Comparison of ENCODE assay signal across 10 cellular contexts in the genomic region with DNA sequence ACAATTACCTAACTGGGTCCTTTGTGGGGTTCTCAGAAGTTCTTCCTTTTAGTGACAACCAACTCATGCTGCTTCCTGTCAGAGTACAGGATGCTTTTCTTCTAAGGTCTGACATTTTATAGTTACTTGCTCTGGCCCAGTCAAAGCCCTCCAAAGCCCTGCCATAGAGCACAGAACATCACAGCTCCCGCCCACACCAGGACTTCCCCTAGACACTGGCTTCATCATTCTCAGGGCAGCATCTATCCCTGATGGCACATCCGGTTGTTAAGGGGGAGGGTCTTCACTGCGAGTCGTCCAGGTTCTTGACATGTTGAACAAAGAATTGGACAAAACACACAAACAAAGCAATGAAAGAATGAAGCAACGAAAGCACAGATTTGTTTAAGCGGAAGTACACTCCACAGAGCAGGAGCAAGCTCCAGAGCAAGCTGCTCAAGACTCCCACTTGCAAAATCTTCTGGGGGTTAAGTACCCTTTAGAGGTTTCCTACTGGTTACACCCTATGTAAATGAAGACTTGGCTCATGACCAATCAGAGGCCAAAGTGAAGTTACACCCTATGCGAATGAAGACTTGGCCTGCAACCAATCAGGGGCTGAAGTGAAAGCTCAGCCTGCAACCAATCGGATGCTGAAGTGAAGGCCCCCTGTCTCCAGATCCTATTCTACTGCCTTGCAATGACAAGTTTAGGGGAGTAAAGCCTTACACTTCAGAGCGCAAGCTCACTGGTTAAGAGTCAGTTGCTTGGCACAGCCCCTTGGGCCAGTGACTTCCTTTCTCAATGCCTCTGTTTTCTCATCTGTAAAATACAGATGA.
DNase-seq lines count a peak whose midpoint lies in the region; ATAC-seq and TF ChIP-seq lines count a peak whose summit lies in the region.
"Had no signal": no experiment of that assay in that cellular context is flagged by ENCODE, and none has a peak within 500 bp of the region (broad histone marks: within the 10 kb centered on the region; RNA-seq: fewer than 3 reads in every experiment).

No MANE protein-coding gene starts in this region.

- H3K36me3 ChIP-seq in BLaER1 treated with 17β-estradiol and CSF1 and Interleukin-3, amounts not matched to agents 10 nM and 100 nM, result peaks cover 0 to 44% (median 31%) of the 10 kb centered on the region in 11 experiments; a peak in 15 of 22 replicates
- H3K36me3 ChIP-seq in HAP-1 (replicated peaks), result no peaks in the 10 kb centered on the region

- peaks cover 43 to 77% (median 65%) of the 10 kb centered on the region in 10 experiments for H3K4me1 ChIP-seq in BLaER1 treated with 17β-estradiol and CSF1 and Interleukin-3, amounts not matched to agents 10 nM and 100 nM
- no peaks in the 10 kb centered on the region for H3K4me1 ChIP-seq in HAP-1

- ATAC-seq in WTC11 (no peak), HG02798 (IDR thresholded peaks at IDR 0.05; ENCODE audit: poor library complexity, unreplicated experiment) (no peak), HG03469 (IDR thresholded peaks at IDR 0.05; ENCODE audit: unreplicated experiment) (no peak)
- ATAC-seq in activated naive CD8-positive, alpha-beta T cell treated with anti-CD3 and anti-CD28 coated beads, Interleukin-2, amount 10 ng/mL, durations not matched to agents 7 days and 5 days (ENCODE audit: low read depth), result peak; percentile 78

- H4K20me1 ChIP-seq in BLaER1 treated with 17β-estradiol and CSF1 and Interleukin-3, amounts not matched to agents 10 nM and 100 nM, result peaks cover 3 to 49% (median 5%) of the 10 kb centered on the region in 11 experiments; a peak in 16 of 22 replicates

- DNase-seq in WTC11 (ENCODE audit: low spot score), result no peak
- DNase-seq in activated naive CD8-positive, alpha-beta T cell treated with anti-CD3 and anti-CD28 coated beads, Interleukin-2, amount 10 ng/mL, durations not matched to agents 7 days and 5 days, result peak; percentile 56
- DNase-seq in stimulated activated CD4-positive, alpha-beta T cell treated with anti-CD3 and anti-CD28 coated beads, Interleukin-12 subunit alpha, Interleukin-12 subunit beta, amount 100 ng/mL, for 48 hours (ENCODE audit: low read depth in 2 of 3, low spot score in 1 of 3), result peak; percentile 38 to 58 (median 50)
- no peak for DNase-seq in HAP-1 (ENCODE audit: low spot score in 2 of 2)
- DNase-seq in COLO829 (ENCODE audit: low spot score), result no peak

- H3K9ac ChIP-seq in BLaER1 treated with 17β-estradiol and CSF1 and Interleukin-3, amounts not matched to agents 10 nM and 100 nM, result peak overlapping the region in 5 of 11 experiments; percentile 40 to 58 (median 55); a peak in 7 of 22 replicates

- H3K27me3 ChIP-seq in BLaER1 treated with 17β-estradiol and CSF1 and Interleukin-3, amounts not matched to agents 10 nM and 100 nM, result no peaks in the 10 kb centered on the region
- H3K27me3 ChIP-seq in HAP-1 (ENCODE audit: low read depth), result no peaks in the 10 kb centered on the region

- no peak overlapping the region for H3K27ac Mint-ChIP-seq in WTC11
- peak overlapping the region; percentile 99 for H3K27ac Mint-ChIP-seq in activated naive CD8-positive, alpha-beta T cell treated with anti-CD3 and anti-CD28 coated beads, Interleukin-2, amount 10 ng/mL, durations not matched to agents 7 days and 5 days
- H3K27ac Mint-ChIP-seq: mesothelial cell of epicardium had no signal

- TF ChIP-seq CTCF in WTC11 (IDR thresholded peaks at IDR 0.05), result no peak

- CTCF ChIA-PET in WTC11 (lab: Charles Lee), result interaction anchor here (0.7 to 0.8 kb wide), 2 partner anchors 26 to 216 kb away, joined by 3 read pairs; no protein-coding TSS in a partner anchor

- no peaks in the 10 kb centered on the region for H3K27me3 Mint-ChIP-seq in WTC11 (ENCODE audit: low read depth)
- no peaks in the 10 kb centered on the region for H3K27me3 Mint-ChIP-seq in activated naive CD8-positive, alpha-beta T cell treated with anti-CD3 and anti-CD28 coated beads, Interleukin-2, amount 10 ng/mL, durations not matched to agents 7 days and 5 days

- H3K36me3 Mint-ChIP-seq in WTC11, result peaks cover 9% of the 10 kb centered on the region
- H3K36me3 Mint-ChIP-seq in activated naive CD8-positive, alpha-beta T cell treated with anti-CD3 and anti-CD28 coated beads, Interleukin-2, amount 10 ng/mL, durations not matched to agents 7 days and 5 days, result peaks cover 25% of the 10 kb centered on the region

- H3K4me2 ChIP-seq in BLaER1 treated with 17β-estradiol and CSF1 and Interleukin-3, amounts not matched to agents 10 nM and 100 nM, result peak overlapping the region in 9 of 11 experiments; percentile 64 to 77 (median 68); a peak in 18 of 22 replicates

- H3K4me3 ChIP-seq in BLaER1 treated with 17β-estradiol and CSF1 and Interleukin-3, amounts not matched to agents 10 nM and 100 nM, result peak overlapping the region in 3 of 10 experiments; percentile 9 to 18 (median 11); a peak in 3 of 20 replicates
- H3K4me3 ChIP-seq in HAP-1, result no peak overlapping the region

- peaks cover 31% of the 10 kb centered on the region for H3K4me1 Mint-ChIP-seq in WTC11
- H3K4me1 Mint-ChIP-seq in activated naive CD8-positive, alpha-beta T cell treated with anti-CD3 and anti-CD28 coated beads, Interleukin-2, amount 10 ng/mL, durations not matched to agents 7 days and 5 days, result peaks cover 67% of the 10 kb centered on the region

- no peak overlapping the region for H3K4me3 Mint-ChIP-seq in WTC11
- H3K4me3 Mint-ChIP-seq in activated naive CD8-positive, alpha-beta T cell treated with anti-CD3 and anti-CD28 coated beads, Interleukin-2, amount 10 ng/mL, durations not matched to agents 7 days and 5 days, result peak overlapping the region; percentile 78
- H3K4me3 Mint-ChIP-seq: mesothelial cell of epicardium had no signal

- H3K9me3 Mint-ChIP-seq in WTC11, result no peaks in the 10 kb centered on the region
- no peaks in the 10 kb centered on the region for H3K9me3 Mint-ChIP-seq in activated naive CD8-positive, alpha-beta T cell treated with anti-CD3 and anti-CD28 coated beads, Interleukin-2, amount 10 ng/mL, durations not matched to agents 7 days and 5 days

- peaks cover 11 to 34% (median 20%) of the 10 kb centered on the region in 11 experiments for H3K9me3 ChIP-seq in BLaER1 treated with 17β-estradiol and CSF1 and Interleukin-3, amounts not matched to agents 10 nM and 100 nM (replicated peaks in 1 of 11)
- no peaks in the 10 kb centered on the region for H3K9me3 ChIP-seq in HAP-1

- in situ Hi-C loops in HAP-1 (cut with MboI; ENCODE audit: low sequenced_read_pairs), result no loop called here

- POLR2A ChIA-PET in WTC11 (lab: Charles Lee), result no interaction called here
- POLR2A ChIA-PET in activated naive CD8-positive, alpha-beta T cell treated with anti-CD3 and anti-CD28 coated beads, Interleukin-2, amount 10 ng/mL, durations not matched to agents 7 days and 5 days (lab: Charles Lee), result interaction anchor here (0.7 to 4.4 kb wide), 24 partner anchors 10 to 79 kb away, joined by 3 to 56 read pairs (median 5); a partner anchor contains a TSS

- peak overlapping the region in 9 of 11 experiments; percentile 20 to 81 (median 69); a peak in 17 of 22 replicates for H3K27ac ChIP-seq in BLaER1 treated with 17β-estradiol and CSF1 and Interleukin-3, amounts not matched to agents 10 nM and 100 nM
- H3K27ac ChIP-seq: epithelial cell of prostate had no signal

TF ChIP-seq in WTC11, 78 proteins besides CTCF, POLR2A, EP300 and RAD21:
- TF ChIP-seq NFATC4 (CRISPR knock-in tag; IDR thresholded peaks at IDR 0.05), result no peak
- 0 out of 2 replicates have a peak, but pooled peaks have one; percentile 15 for TF ChIP-seq NFYB (CRISPR knock-in tag; conservative IDR thresholded peaks at IDR 0.05; ENCODE audit: low read depth)
TF ChIP-seq in WTC11: peak in this region for 1.

Comparison
In these comparisons a context has a peak if more than half of its experiments do, and no peak if none do; other contexts are left out.
1. DNase-seq: peak in activated naive CD8-positive, alpha-beta T cell treated with anti-CD3 and anti-CD28 coated beads, Interleukin-2, amount 10 ng/mL, durations not matched to agents 7 days and 5 days (single experiment) and stimulated activated CD4-positive, alpha-beta T cell treated with anti-CD3 and anti-CD28 coated beads, Interleukin-12 subunit alpha, Interleukin-12 subunit beta, amount 100 ng/mL, for 48 hours (3 of 3); none in WTC11 (single experiment), HAP-1 (0 of 2) and COLO829 (single experiment).